In the genomic region with DNA sequence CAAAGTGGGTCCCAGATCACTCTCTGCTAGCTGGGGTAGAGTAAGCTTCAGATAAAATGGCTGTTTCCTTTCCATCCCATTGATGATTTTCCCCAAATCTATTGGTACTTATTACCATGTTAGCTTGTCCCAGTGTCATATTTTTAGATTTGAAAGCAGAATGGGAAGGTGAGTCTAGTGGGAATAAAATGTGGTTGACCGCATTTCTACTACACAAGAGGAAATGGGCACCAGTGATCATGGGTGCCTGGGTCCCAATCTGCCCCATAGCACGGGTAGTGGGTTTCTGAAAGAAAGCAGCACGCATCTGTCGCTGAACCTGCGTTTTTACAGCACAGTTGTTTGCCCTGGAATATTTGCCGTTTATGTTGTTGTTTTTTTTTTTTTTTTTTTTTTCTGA, we compare ENCODE assay signal across 20 cellular contexts.
"Had no signal": no experiment of that assay in that cellular context is flagged by ENCODE, and none has a peak within 500 bp of the region (broad histone marks: within the 10 kb centered on the region; RNA-seq: fewer than 3 reads in every experiment).

No MANE protein-coding gene starts in this region.

- H3K27me3 ChIP-seq: adrenal gland, breast epithelium, gastroesophageal sphincter, tibial nerve, uterus had no signal

- H3K27ac ChIP-seq: adrenal gland, breast epithelium, coronary artery had no signal

- H3K9me3 ChIP-seq: adrenal gland, breast epithelium, gastroesophageal sphincter, tibial nerve had no signal

- ATAC-seq: activated CD4-positive, alpha-beta T cell treated with anti-CD3 and anti-CD28 coated beads for 36 hours; activated naive CD4-positive, alpha-beta T cell treated with anti-CD3 and anti-CD28 coated beads, Interleukin-2, amount 50 U/mL, for 72 hours; gastroesophageal sphincter; heart right ventricle had no signal

- H3K9me3 Mint-ChIP-seq: activated CD4-positive, alpha-beta memory T cell treated with anti-CD3 and anti-CD28 coated beads for 36 hours; activated naive CD4-positive, alpha-beta T cell treated with anti-CD3 and anti-CD28 coated beads, Interleukin-2, amount 50 U/mL, for 72 hours; activated T-helper 1 cell treated with anti-CD3 and anti-CD28 coated beads, Interleukin-12 subunit alpha, Interleukin-12 subunit beta, Interleukin-2, Interleukin-4 antibody, amounts not matched to agents 30 ng/mL and 10 ng/mL and 1 ng/mL, durations not matched to agents 14 hours and 24 hours and 36 hours; immature natural killer cell; neural crest cell had no signal

- H3K27ac Mint-ChIP-seq: activated CD4-positive, alpha-beta memory T cell treated with anti-CD3 and anti-CD28 coated beads for 36 hours; activated CD4-positive, alpha-beta T cell treated with anti-CD3 and anti-CD28 coated beads for 36 hours; activated naive CD4-positive, alpha-beta T cell treated with anti-CD3 and anti-CD28 coated beads, Interleukin-2, amount 50 U/mL, for 72 hours; activated T-helper 1 cell treated with anti-CD3 and anti-CD28 coated beads, Interleukin-12 subunit alpha, Interleukin-12 subunit beta, Interleukin-2, Interleukin-4 antibody, amounts not matched to agents 30 ng/mL and 10 ng/mL and 1 ng/mL, durations not matched to agents 14 hours and 24 hours and 36 hours; immature natural killer cell had no signal

- H3K4me3 Mint-ChIP-seq: activated CD4-positive, alpha-beta memory T cell treated with anti-CD3 and anti-CD28 coated beads for 36 hours; activated CD4-positive, alpha-beta T cell treated with anti-CD3 and anti-CD28 coated beads for 36 hours; activated T-helper 1 cell treated with anti-CD3 and anti-CD28 coated beads, Interleukin-12 subunit alpha, Interleukin-12 subunit beta, Interleukin-2, Interleukin-4 antibody, amounts not matched to agents 30 ng/mL and 10 ng/mL and 1 ng/mL, durations not matched to agents 14 hours and 24 hours and 36 hours; immature natural killer cell; neural crest cell; WTC11 had no signal

- DNase-seq: activated CD4-positive, alpha-beta memory T cell treated with anti-CD3 and anti-CD28 coated beads for 36 hours; activated CD4-positive, alpha-beta T cell treated with anti-CD3 and anti-CD28 coated beads for 36 hours; activated gamma-delta T cell treated with Interleukin-2 at 50 U/mL for 16 hours; activated T-cell treated with anti-CD3 and anti-CD28 coated beads for 4 hours; adrenal gland; effector CD4-positive, alpha-beta T cell; heart right ventricle; immature natural killer cell; left ventricle myocardium superior; retina; stimulated activated naive CD4-positive, alpha-beta T cell; uterus had no signal

- H3K36me3 ChIP-seq: adrenal gland, breast epithelium, gastroesophageal sphincter, heart right ventricle, tibial nerve, uterus had no signal

- H3K4me1 ChIP-seq: breast epithelium had no signal

- H3K4me3 ChIP-seq: adrenal gland, breast epithelium, coronary artery, gastroesophageal sphincter, heart right ventricle, tibial nerve, uterus had no signal

- H3K4me1 Mint-ChIP-seq: immature natural killer cell had no signal
